ENCODE assay signal across 8 cellular contexts in genomic region chr14:105489607-105490317, GRCh38. TPM values are rescaled to one million over a fixed set of nuclear protein-coding genes. Genes with fewer than 3 reads are reported as not detected.
DNase-seq lines count a peak whose midpoint lies in the region; ATAC-seq and TF ChIP-seq lines count a peak whose summit lies in the region.

No MANE protein-coding gene starts in this region.

- peak overlapping the region; percentile 82 for H3K27ac ChIP-seq in SJSA1
- peak overlapping the region; percentile 85 to 97 (median 94) for H3K27ac ChIP-seq in gastroesophageal sphincter

- DNase-seq in GF-D8 (lab: John Stamatoyannopoulos, UW) (peak; percentile 34), NB4 (ENCODE audit: low read depth) (peak; percentile 90), SJSA1 (ENCODE audit: low read depth in 1 of 2, low spot score in 2 of 2) (peak; percentile 61 to 75), non-pigmented ciliary epithelial cell (ENCODE audit: low read depth) (peak; percentile 43), superior temporal gyrus (ENCODE audit: extremely low spot score) (peak; percentile 79)
- DNase-seq in activated naive CD4-positive, alpha-beta T cell (lab: John Stamatoyannopoulos, UW): peak; percentile 57 to 78 (median 70)

- no peak for TF ChIP-seq EP300 in gastroesophageal sphincter (IDR thresholded peaks at IDR 0.05)

- no peaks in the 10 kb centered on the region for H3K9me3 ChIP-seq in SJSA1 (replicated peaks)
- no peaks in the 10 kb centered on the region for H3K9me3 ChIP-seq in gastroesophageal sphincter

- ATAC-seq in gastroesophageal sphincter (peak; percentile 15), HG02610 (IDR thresholded peaks at IDR 0.05; ENCODE audit: unreplicated experiment) (no peak)

- WGBS in gastroesophageal sphincter (ENCODE audit: low coverage in 1 of 2), 2 donors: 0% methylated on average over 1 to 9 of the region's 45 CpGs

- H3K4me3 ChIP-seq in NB4 (ENCODE audit: low read depth, low read length) (peak overlapping the region; percentile 46), SJSA1 (peak overlapping the region; percentile 92), gastroesophageal sphincter (peak overlapping the region; percentile 51 to 61)

- peak; percentile 50 for TF ChIP-seq CTCF in NB4 (IDR thresholded peaks at IDR 0.05; ENCODE audit: low read depth, low read length)
- peak in 3 of 4 experiments; percentile 78 for TF ChIP-seq CTCF in gastroesophageal sphincter (IDR thresholded peaks at IDR 0.05)

- H3K36me3 ChIP-seq in SJSA1 (peaks cover 13% of the 10 kb centered on the region), gastroesophageal sphincter (peaks cover 0 to 12% of the 10 kb centered on the region in 2 donors)

- TF ChIP-seq POLR2A in NB4 (IDR thresholded peaks at IDR 0.05; ENCODE audit: extremely low read depth, insufficient read length) (no peak), gastroesophageal sphincter (IDR thresholded peaks at IDR 0.05) (no peak)

- H3K27me3 ChIP-seq in SJSA1 (replicated peaks) (peaks cover 27% of the 10 kb centered on the region), gastroesophageal sphincter (no peaks in the 10 kb centered on the region)

- H3K4me1 ChIP-seq in SJSA1 (replicated peaks) (peaks cover 25% of the 10 kb centered on the region), gastroesophageal sphincter (peaks cover 0 to 72% (median 49%) of the 10 kb centered on the region in 3 donors)

RNA-seq across cellular contexts. Expression of gene TEDC1, which starts 1.3 kb away (rescaled TPM):
- total RNA-seq in SJSA1 (2014; rRNA removed; shearing (Covaris generic)): 22.1 and 38.8 TPM in 2 replicates
- 1 to 10 TPM; 4.6 to 7.9 (median 5.4) TPM for total RNA-seq in gastroesophageal sphincter

RNA-seq across cellular contexts. Expression of gene CRIP1, which starts 3.1 kb away (rescaled TPM):
- total RNA-seq in SJSA1 (2014; rRNA removed; shearing (Covaris generic)): 0.39 TPM in 1 of 2 replicates, not detected in the other
- total RNA-seq in gastroesophageal sphincter: 10 to 100 TPM; 11.2 to 57.9 (median 34.2) TPM

RNA-seq across cellular contexts. Expression of gene CRIP2, which starts 15.1 kb away (rescaled TPM):
- 1.1 and 3.8 TPM in 2 replicates for total RNA-seq in SJSA1 (2014; rRNA removed; shearing (Covaris generic))
- total RNA-seq in gastroesophageal sphincter: 100 to 1,000 TPM; 165 to 518 (median 343) TPM

RNA-seq across cellular contexts. Expression of gene TMEM121, which starts 36.6 kb away (rescaled TPM):
- 1.2 and 2.9 TPM in 2 replicates for total RNA-seq in SJSA1 (2014; rRNA removed; shearing (Covaris generic))
- total RNA-seq in gastroesophageal sphincter: 1 to 10 TPM; 3.9 to 6.7 (median 5.2) TPM

Comparison
In these comparisons a context has a peak if more than half of its experiments do, and no peak if none do; other contexts are left out.
1. DNase-seq: peak in every context shown above with its lines; median percentile 90 in NB4; 79 in superior temporal gyrus; 70 in activated naive CD4-positive, alpha-beta T cell; 68 in SJSA1; 43 in non-pigmented ciliary epithelial cell; 34 in GF-D8.
2. RNA of gene CRIP2, which starts 15.1 kb away (total RNA-seq): 165 to 518 TPM in gastroesophageal sphincter; 1.1 to 3.8 TPM in SJSA1; every median in the first group is over 10 times any median in the second.
3. Peak in every context shown above with its lines, with median percentiles within 50 percentile points of each other: H3K4me3 ChIP-seq.